12 cellular contexts compared by ENCODE assay signal in the genomic region with DNA sequence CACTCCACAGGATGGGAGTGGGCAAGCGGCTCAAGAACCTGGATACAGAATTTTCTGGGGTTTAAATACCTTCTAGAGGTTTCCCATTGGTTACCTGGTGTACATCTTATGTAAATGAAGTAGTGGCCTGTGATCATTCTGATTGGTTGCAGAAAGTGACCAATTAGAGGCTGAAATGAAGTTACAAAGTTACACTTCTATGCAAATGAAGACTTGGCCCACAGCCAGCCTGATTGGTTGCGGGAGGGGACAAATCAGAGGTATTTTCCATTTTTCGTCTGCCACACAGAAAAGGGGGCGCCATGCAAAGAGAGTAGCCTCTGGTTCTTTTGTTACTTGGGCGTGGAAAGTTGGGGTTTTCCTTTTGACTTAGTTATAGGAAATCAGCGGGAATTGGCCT. TPM values are rescaled to one million over a fixed set of nuclear protein-coding genes. Genes with fewer than 3 reads are reported as not detected.
DNase-seq lines count a peak whose midpoint lies in the region; ATAC-seq and TF ChIP-seq lines count a peak whose summit lies in the region.
"Had no signal": no experiment of that assay in that cellular context is flagged by ENCODE, and none has a peak within 500 bp of the region (broad histone marks: within the 10 kb centered on the region; RNA-seq: fewer than 3 reads in every experiment).

No MANE protein-coding gene starts in this region.

- no peak overlapping the region for H3K4me3 Mint-ChIP-seq in activated CD8-positive, alpha-beta T cell treated with anti-CD3 and anti-CD28 coated beads for 36 hours
- H3K4me3 Mint-ChIP-seq in activated CD8-positive, alpha-beta T cell treated with anti-CD3 and anti-CD28 coated beads, Interleukin-2, amount 10 ng/mL, durations not matched to agents 7 days and 5 days = no peak overlapping the region
- H3K4me3 Mint-ChIP-seq in GM23338 = no peak overlapping the region
- H3K4me3 Mint-ChIP-seq: B cell; CD4-positive, alpha-beta memory T cell had no signal

- H3K36me3 Mint-ChIP-seq in activated CD8-positive, alpha-beta T cell treated with anti-CD3 and anti-CD28 coated beads for 36 hours (ENCODE audit: low read depth) = peaks cover 65% of the 10 kb centered on the region
- peaks cover 57% of the 10 kb centered on the region for H3K36me3 Mint-ChIP-seq in activated CD8-positive, alpha-beta T cell treated with anti-CD3 and anti-CD28 coated beads, Interleukin-2, amount 10 ng/mL, durations not matched to agents 7 days and 5 days (ENCODE audit: low read depth)
- H3K36me3 Mint-ChIP-seq in GM23338 (ENCODE audit: low read depth) = no peaks in the 10 kb centered on the region

- no peak for TF ChIP-seq CTCF in activated CD8-positive, alpha-beta T cell treated with anti-CD3 and anti-CD28 coated beads for 36 hours (IDR thresholded peaks at IDR 0.05)
- TF ChIP-seq CTCF in GM23338 (conservative IDR thresholded peaks at IDR 0.05; ENCODE audit: low read depth in 2 of 2) (0 out of 4 replicates have a peak, but pooled peaks of 1 of the 2 experiments have one; percentile 4), dorsolateral prefrontal cortex (IDR thresholded peaks at IDR 0.05 in 54 of 56, conservative IDR thresholded peaks at IDR 0.05 in 2 of 56; ENCODE audit: low read depth in 1 of 56, partially characterized antibody in 56 of 56) (no peak)

- H3K4me2 ChIP-seq in GM23338 = no peak overlapping the region

- H3K27me3 ChIP-seq in GM23338 (ENCODE audit: insufficient read depth) (no peaks in the 10 kb centered on the region), dorsolateral prefrontal cortex (no peaks in the 10 kb centered on the region)

- no peak for ATAC-seq in activated CD8-positive, alpha-beta T cell treated with anti-CD3 and anti-CD28 coated beads for 36 hours
- no peak for ATAC-seq in activated CD8-positive, alpha-beta T cell treated with anti-CD3 and anti-CD28 coated beads, Interleukin-2, amount 10 ng/mL, durations not matched to agents 7 days and 5 days
- no peak for ATAC-seq in GM23338
- no peak for ATAC-seq in GM21723 (IDR thresholded peaks at IDR 0.05; ENCODE audit: unreplicated experiment)
- ATAC-seq: HCT116 had no signal

- no peaks in the 10 kb centered on the region for H3K9me2 ChIP-seq in GM23338 (ENCODE audit: insufficient read depth)

- CTCF ChIA-PET in activated CD8-positive, alpha-beta T cell treated with anti-CD3 and anti-CD28 coated beads for 36 hours (lab: Charles Lee) = no interaction called here
- CTCF ChIA-PET in activated CD8-positive, alpha-beta T cell treated with anti-CD3 and anti-CD28 coated beads, Interleukin-2, amount 10 ng/mL, durations not matched to agents 7 days and 5 days (lab: Charles Lee) = no interaction called here

- H3K79me2 ChIP-seq in GM23338 (replicated peaks; ENCODE audit: insufficient read depth) = no peaks in the 10 kb centered on the region

- intact Hi-C loops in activated CD8-positive, alpha-beta T cell treated with anti-CD3 and anti-CD28 coated beads for 36 hours (cut with micrococcal nuclease) = no loop called here
- intact Hi-C loops in dorsolateral prefrontal cortex (cut with DNase I) = loop anchor here (5.0 to 10.0 kb wide), 2 partner anchors 128 to 130 kb away; partner anchors contain the start of gene CHD5 (in 2 of the 2)

- H3K9me3 Mint-ChIP-seq in activated CD8-positive, alpha-beta T cell treated with anti-CD3 and anti-CD28 coated beads for 36 hours = no peaks in the 10 kb centered on the region
- H3K9me3 Mint-ChIP-seq in activated CD8-positive, alpha-beta T cell treated with anti-CD3 and anti-CD28 coated beads, Interleukin-2, amount 10 ng/mL, durations not matched to agents 7 days and 5 days (ENCODE audit: insufficient read depth) = no peaks in the 10 kb centered on the region
- no peaks in the 10 kb centered on the region for H3K9me3 Mint-ChIP-seq in GM23338
- H3K9me3 Mint-ChIP-seq: CD4-positive, alpha-beta memory T cell had no signal

- H3K27ac ChIP-seq in GM23338 (ENCODE audit: low read depth) (no peak overlapping the region), dorsolateral prefrontal cortex (no peak overlapping the region)

- H4K20me1 ChIP-seq in GM23338 (replicated peaks; ENCODE audit: insufficient read depth) = no peaks in the 10 kb centered on the region; the same call in 1 of the 2 replicates

- no peaks in the 10 kb centered on the region for H3F3A ChIP-seq in GM23338 (replicated peaks; ENCODE audit: low read depth)

- H2AFZ ChIP-seq in GM23338 = no peak overlapping the region

- DNase-seq in activated CD8-positive, alpha-beta T cell treated with anti-CD3 and anti-CD28 coated beads for 36 hours = peak; percentile 28
- DNase-seq in activated CD8-positive, alpha-beta T cell treated with anti-CD3 and anti-CD28 coated beads, Interleukin-2, amount 10 ng/mL, durations not matched to agents 7 days and 5 days = no peak
- DNase-seq in GM23338 (ENCODE audit: low spot score) (peak; percentile 38), NAMALWA (ENCODE audit: low spot score) (peak; percentile 70), dorsolateral prefrontal cortex (no peak)
- DNase-seq in stimulated activated CD8-positive, alpha-beta memory T cell treated with anti-CD3 and anti-CD28 coated beads, Interleukin-4, amount 100 ng/mL, for 48 hours = peak; percentile 30
- DNase-seq: C1 segment of cervical spinal cord; CD4-positive, alpha-beta memory T cell; GF-D8 had no signal

- peaks cover 12% of the 10 kb centered on the region for H3K4me1 Mint-ChIP-seq in activated CD8-positive, alpha-beta T cell treated with anti-CD3 and anti-CD28 coated beads for 36 hours (ENCODE audit: low read depth)
- H3K4me1 Mint-ChIP-seq in activated CD8-positive, alpha-beta T cell treated with anti-CD3 and anti-CD28 coated beads, Interleukin-2, amount 10 ng/mL, durations not matched to agents 7 days and 5 days (ENCODE audit: low read depth) = no peaks in the 10 kb centered on the region
- H3K4me1 Mint-ChIP-seq in GM23338 = peaks cover 11% of the 10 kb centered on the region
- H3K4me1 Mint-ChIP-seq: B cell had no signal

- H3K36me3 ChIP-seq in GM23338 (ENCODE audit: insufficient read depth) = no peaks in the 10 kb centered on the region

- H3K27ac Mint-ChIP-seq in activated CD8-positive, alpha-beta T cell treated with anti-CD3 and anti-CD28 coated beads for 36 hours = no peak overlapping the region
- H3K27ac Mint-ChIP-seq in activated CD8-positive, alpha-beta T cell treated with anti-CD3 and anti-CD28 coated beads, Interleukin-2, amount 10 ng/mL, durations not matched to agents 7 days and 5 days = no peak overlapping the region
- no peak overlapping the region for H3K27ac Mint-ChIP-seq in GM23338
- H3K27ac Mint-ChIP-seq: B cell had no signal

- no peaks in the 10 kb centered on the region for H3K27me3 Mint-ChIP-seq in activated CD8-positive, alpha-beta T cell treated with anti-CD3 and anti-CD28 coated beads for 36 hours
- H3K27me3 Mint-ChIP-seq in activated CD8-positive, alpha-beta T cell treated with anti-CD3 and anti-CD28 coated beads, Interleukin-2, amount 10 ng/mL, durations not matched to agents 7 days and 5 days (ENCODE audit: low read depth) = no peaks in the 10 kb centered on the region
- H3K27me3 Mint-ChIP-seq in GM23338 (ENCODE audit: insufficient read depth, low read depth, poor library complexity) = peaks cover 7% of the 10 kb centered on the region
- H3K27me3 Mint-ChIP-seq: B cell; CD4-positive, alpha-beta memory T cell had no signal

- no peak overlapping the region for H3K4me3 ChIP-seq in GM23338
- no peak overlapping the region for H3K4me3 ChIP-seq in dorsolateral prefrontal cortex

- POLR2A ChIA-PET in activated CD8-positive, alpha-beta T cell treated with anti-CD3 and anti-CD28 coated beads for 36 hours (lab: Charles Lee) = no interaction called here
- POLR2A ChIA-PET in activated CD8-positive, alpha-beta T cell treated with anti-CD3 and anti-CD28 coated beads, Interleukin-2, amount 10 ng/mL, durations not matched to agents 7 days and 5 days (lab: Charles Lee) = no interaction called here

- H3K4me1 ChIP-seq in GM23338 (ENCODE audit: insufficient read depth) = peaks cover 3% of the 10 kb centered on the region

TF ChIP-seq in GM23338, 12 proteins besides CTCF, POLR2A, EP300 and RAD21 (continues in another document):
- TF ChIP-seq CREB1 (CRISPR knock-in tag; IDR thresholded peaks at IDR 0.05; ENCODE audit: low read depth) = no peak
- TF ChIP-seq STAT1 (IDR thresholded peaks at IDR 0.05; ENCODE audit: unreplicated experiment) = no peak
- no peak for TF ChIP-seq EZH2phosphoT487 (IDR thresholded peaks at IDR 0.05; ENCODE audit: unreplicated experiment)
- TF ChIP-seq JUNB (IDR thresholded peaks at IDR 0.05; ENCODE audit: unreplicated experiment) = no peak
- TF ChIP-seq, protein P1, sequence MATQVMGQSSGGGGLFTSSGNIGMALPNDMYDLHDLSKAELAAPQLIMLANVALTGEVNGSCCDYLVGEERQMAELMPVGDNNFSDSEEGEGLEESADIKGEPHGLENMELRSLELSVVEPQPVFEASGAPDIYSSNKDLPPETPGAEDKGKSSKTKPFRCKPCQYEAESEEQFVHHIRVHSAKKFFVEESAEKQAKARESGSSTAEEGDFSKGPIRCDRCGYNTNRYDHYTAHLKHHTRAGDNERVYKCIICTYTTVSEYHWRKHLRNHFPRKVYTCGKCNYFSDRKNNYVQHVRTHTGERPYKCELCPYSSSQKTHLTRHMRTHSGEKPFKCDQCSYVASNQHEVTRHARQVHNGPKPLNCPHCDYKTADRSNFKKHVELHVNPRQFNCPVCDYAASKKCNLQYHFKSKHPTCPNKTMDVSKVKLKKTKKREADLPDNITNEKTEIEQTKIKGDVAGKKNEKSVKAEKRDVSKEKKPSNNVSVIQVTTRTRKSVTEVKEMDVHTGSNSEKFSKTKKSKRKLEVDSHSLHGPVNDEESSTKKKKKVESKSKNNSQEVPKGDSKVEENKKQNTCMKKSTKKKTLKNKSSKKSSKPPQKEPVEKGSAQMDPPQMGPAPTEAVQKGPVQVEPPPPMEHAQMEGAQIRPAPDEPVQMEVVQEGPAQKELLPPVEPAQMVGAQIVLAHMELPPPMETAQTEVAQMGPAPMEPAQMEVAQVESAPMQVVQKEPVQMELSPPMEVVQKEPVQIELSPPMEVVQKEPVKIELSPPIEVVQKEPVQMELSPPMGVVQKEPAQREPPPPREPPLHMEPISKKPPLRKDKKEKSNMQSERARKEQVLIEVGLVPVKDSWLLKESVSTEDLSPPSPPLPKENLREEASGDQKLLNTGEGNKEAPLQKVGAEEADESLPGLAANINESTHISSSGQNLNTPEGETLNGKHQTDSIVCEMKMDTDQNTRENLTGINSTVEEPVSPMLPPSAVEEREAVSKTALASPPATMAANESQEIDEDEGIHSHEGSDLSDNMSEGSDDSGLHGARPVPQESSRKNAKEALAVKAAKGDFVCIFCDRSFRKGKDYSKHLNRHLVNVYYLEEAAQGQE (IDR thresholded peaks at IDR 0.05; ENCODE audit: unreplicated experiment) = no peak
- no peak for TF ChIP-seq ZNF331 (CRISPR knock-in tag; IDR thresholded peaks at IDR 0.05; ENCODE audit: low read depth)

RNA-seq across cellular contexts. Expression of gene KCNAB2, which starts 8.9 kb away (rescaled TPM):
- 100 to 1,000 TPM; 290 to 299 TPM for total RNA-seq in activated CD8-positive, alpha-beta T cell treated with anti-CD3 and anti-CD28 coated beads for 36 hours
- 100 to 1,000 TPM; 343 to 360 TPM for total RNA-seq in activated CD8-positive, alpha-beta T cell treated with anti-CD3 and anti-CD28 coated beads, Interleukin-2, amount 10 ng/mL, durations not matched to agents 7 days and 5 days
- 3.7 and 5.1 TPM in 2 replicates for total RNA-seq in GM23338 (2014; rRNA removed; shearing (Covaris generic))
- polyA plus RNA-seq in GM23338 (2016; fragmentation: Nextera tagmentation; extraction: Ambion mirVana) = 2.1 and 3.0 TPM in 2 replicates
- total RNA-seq in dorsolateral prefrontal cortex = 100 to 1,000 TPM in 119 of 120 experiments, 10 to 100 TPM in 1; 82.3 to 377 (median 285) TPM

Comparison
In these comparisons a context has a peak if more than half of its experiments do, and no peak if none do; other contexts are left out.
1. DNase-seq: peak in activated CD8-positive, alpha-beta T cell treated with anti-CD3 and anti-CD28 coated beads for 36 hours (single experiment), GM23338 (single experiment), NAMALWA (single experiment) and stimulated activated CD8-positive, alpha-beta memory T cell treated with anti-CD3 and anti-CD28 coated beads, Interleukin-4, amount 100 ng/mL, for 48 hours (single experiment); none in activated CD8-positive, alpha-beta T cell treated with anti-CD3 and anti-CD28 coated beads, Interleukin-2, amount 10 ng/mL, durations not matched to agents 7 days and 5 days (single experiment) and dorsolateral prefrontal cortex (0 of 10).
2. RNA of gene KCNAB2, which starts 8.9 kb away (total RNA-seq): 343 to 360 TPM in activated CD8-positive, alpha-beta T cell treated with anti-CD3 and anti-CD28 coated beads, Interleukin-2, amount 10 ng/mL, durations not matched to agents 7 days and 5 days, 290 to 299 TPM in activated CD8-positive, alpha-beta T cell treated with anti-CD3 and anti-CD28 coated beads for 36 hours and 82.3 to 377 TPM in dorsolateral prefrontal cortex; 3.7 to 5.1 TPM in GM23338; every median in the first group is over 10 times any median in the second.